ENCODE assay signal across 8 cellular contexts in the genomic region with DNA sequence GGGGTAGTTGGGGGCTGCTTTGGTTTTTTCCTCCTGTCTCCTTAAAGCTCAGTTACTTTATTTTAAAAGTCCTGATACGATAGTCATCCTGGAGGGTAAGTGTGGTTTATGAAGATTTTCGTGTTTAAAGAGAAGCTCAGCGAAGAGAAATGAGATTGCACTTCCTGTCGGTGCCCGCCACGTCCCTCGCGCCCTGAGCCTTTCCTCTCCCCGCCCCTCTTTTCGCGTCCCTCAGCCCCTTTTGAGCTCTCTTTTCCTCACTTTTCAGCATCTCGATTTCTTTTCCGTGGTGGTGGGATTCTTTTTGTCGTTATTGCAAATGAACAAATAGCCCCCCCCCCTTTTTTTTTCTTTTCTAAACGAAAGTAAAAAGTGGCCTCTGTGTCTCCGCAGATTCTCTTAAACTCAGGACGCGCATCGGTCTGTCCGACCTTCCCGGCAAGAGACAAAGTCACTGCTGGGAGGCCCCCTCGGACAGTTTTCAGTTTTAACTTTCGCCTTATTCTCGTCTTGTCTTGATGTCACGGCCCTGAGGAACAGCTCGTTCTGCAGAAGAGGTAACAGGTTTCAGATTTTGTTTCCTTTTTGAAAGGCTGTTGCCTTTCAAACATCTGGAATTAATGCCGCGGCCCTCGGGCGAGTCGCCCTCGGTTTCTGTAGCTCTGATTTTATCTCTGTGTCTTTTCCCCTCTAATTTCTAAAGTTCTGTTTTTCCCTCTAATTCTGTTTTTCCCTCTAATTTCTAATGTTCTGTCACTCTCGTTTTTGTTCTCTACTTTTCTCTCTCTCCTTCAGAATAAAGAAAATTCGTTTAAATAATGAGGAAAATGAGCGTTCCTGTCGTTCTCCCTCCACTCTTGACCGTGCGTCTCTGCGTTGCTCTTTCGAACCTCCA. TPM values are rescaled to one million over a fixed set of nuclear protein-coding genes. Genes with fewer than 3 reads are reported as not detected.
DNase-seq lines count a peak whose midpoint lies in the region; ATAC-seq and TF ChIP-seq lines count a peak whose summit lies in the region.

No MANE protein-coding gene starts in this region.

- H3K27me3 Mint-ChIP-seq in MCF 10A (ENCODE audit: insufficient read depth, unreplicated experiment), result peaks cover 23% of the 10 kb centered on the region

- H3K27me3 ChIP-seq in mammary epithelial cell (ENCODE audit: insufficient read depth, low read length) (peaks cover 90% of the 10 kb centered on the region), SJSA1 (replicated peaks) (peaks cover 3% of the 10 kb centered on the region; the same call in 1 of the 2 replicates), iPS-18a (ENCODE audit: control insufficient read depth, insufficient read depth, low read length) (peaks cover 100% of the 10 kb centered on the region), transverse colon (peaks cover 100% of the 10 kb centered on the region)

- no peak overlapping the region for H3K4me2 ChIP-seq in mammary epithelial cell (ENCODE audit: insufficient read depth, low read depth, low read length)

- H3K27ac ChIP-seq in mammary epithelial cell (ENCODE audit: insufficient read depth, low read depth, low read length) (no peak overlapping the region), SJSA1 (peak overlapping the region; percentile 80), iPS-18a (ENCODE audit: low read length) (no peak overlapping the region), transverse colon (no peak overlapping the region)

- ATAC-seq in GM18861 (IDR thresholded peaks at IDR 0.05; ENCODE audit: unreplicated experiment) (no peak), GM18502 (IDR thresholded peaks at IDR 0.05; ENCODE audit: poor library complexity, unreplicated experiment) (no peak)

- peaks cover 14% of the 10 kb centered on the region for H3K4me1 ChIP-seq in mammary epithelial cell (ENCODE audit: insufficient read depth, low read length)
- peaks cover 11% of the 10 kb centered on the region for H3K4me1 ChIP-seq in SJSA1 (replicated peaks)
- peaks cover 23% of the 10 kb centered on the region for H3K4me1 ChIP-seq in iPS-18a (ENCODE audit: control insufficient read depth, low read depth, low read length)
- peaks cover 16 to 68% (median 44%) of the 10 kb centered on the region in 4 donors for H3K4me1 ChIP-seq in transverse colon

- POLR2A ChIA-PET in MCF 10A (lab: Yijun Ruan, JAX), result interaction anchor here (0.6 kb wide), 1 partner anchor 1359 kb away, joined by 3 read pairs; no protein-coding TSS in a partner anchor

- peak overlapping the region; percentile 20 for H3K4me3 Mint-ChIP-seq in MCF 10A (ENCODE audit: unreplicated experiment)

- H3K36me3 Mint-ChIP-seq in MCF 10A (ENCODE audit: insufficient read depth, unreplicated experiment), result no peaks in the 10 kb centered on the region

- CTCF ChIA-PET in MCF 10A (lab: Yijun Ruan, JAX) (interaction anchor here (0.6 to 0.8 kb wide), 3 partner anchors 14 to 768 kb away, joined by 3 to 4 read pairs (median 3); no protein-coding TSS in a partner anchor), mammary epithelial cell (lab: Charles Lee; ENCODE audit: low non-redundant PET) (no interaction called here)

- BruUV-seq in MCF 10A (replicated peaks; lab: Mats Ljungman, UMichigan) (no TSS peak), mammary epithelial cell (replicated peaks; lab: Mats Ljungman, UMichigan) (no TSS peak)

- no peak overlapping the region for H3K4me3 ChIP-seq in mammary epithelial cell (replicated peaks in 1 of 3; ENCODE audit: insufficient read depth in 1 of 3, low read depth in 2 of 3, low read length in 3 of 3)
- H3K4me3 ChIP-seq in SJSA1, result peak overlapping the region; percentile 57
- peak overlapping the region; percentile 14 for H3K4me3 ChIP-seq in iPS-18a (ENCODE audit: low read length)
- peak overlapping the region in 3 of 4 donors; percentile 3 to 50 (median 31) for H3K4me3 ChIP-seq in transverse colon

- H3K4me1 Mint-ChIP-seq in MCF 10A (ENCODE audit: insufficient read depth, unreplicated experiment), result no peaks in the 10 kb centered on the region

- TF ChIP-seq POLR2A in transverse colon (IDR thresholded peaks at IDR 0.05), result no peak

- DNase-seq in MCF 10A (ENCODE audit: unreplicated experiment) (no peak), mammary epithelial cell (no peak), SJSA1 (ENCODE audit: low read depth in 1 of 2, low spot score in 2 of 2) (peak in 1 of 2 experiments; percentile 67), transverse colon (no peak), D341Med (ENCODE audit: low spot score) (no peak)

- no peak overlapping the region for H2AFZ ChIP-seq in mammary epithelial cell (ENCODE audit: low read depth, low read length)

- no peaks in the 10 kb centered on the region for H4K20me1 ChIP-seq in mammary epithelial cell (ENCODE audit: insufficient read depth, low read length)

- peaks cover 13% of the 10 kb centered on the region for H3K9me3 Mint-ChIP-seq in MCF 10A (ENCODE audit: unreplicated experiment)

- dilution Hi-C loops in mammary epithelial cell (cut with HindIII; ENCODE audit: low sequenced_read_pairs), result no loop called here

- in situ Hi-C loops in mammary epithelial cell (cut with MboI; ENCODE audit: low sequenced_read_pairs in 2 of 2), result no loop called here
- in situ Hi-C loops in transverse colon (cut with MboI; ENCODE audit: low pct_ligation_motif_present in 1 of 4, low pct_unique_long_range_greater_than_20kb in 1 of 4, low sequenced_read_pairs in 3 of 4), result no loop called here

- WGBS in mammary epithelial cell (ENCODE audit: low coverage, missing lambda C conversion rate), result 13% methylated on average over 24 of the region's 40 CpGs
- WGBS in transverse colon (ENCODE audit: low coverage in 1 of 2), 2 donors, result 4 to 12% methylated on average over 29 to 40 of the region's 40 CpGs

- H3K9ac ChIP-seq in mammary epithelial cell (ENCODE audit: insufficient read depth, low read length) (no peak overlapping the region), iPS-18a (ENCODE audit: low read length) (no peak overlapping the region)

- H3K9me3 ChIP-seq in mammary epithelial cell (replicated peaks; ENCODE audit: insufficient read depth, low read length) (no peaks in the 10 kb centered on the region), SJSA1 (replicated peaks) (peaks cover 8% of the 10 kb centered on the region; the same call in 1 of the 2 replicates), iPS-18a (ENCODE audit: control insufficient read depth, low read depth, low read length) (no peaks in the 10 kb centered on the region), transverse colon (no peaks in the 10 kb centered on the region)

- intact Hi-C loops in MCF 10A (cut with micrococcal nuclease) (no loop called here), mammary epithelial cell (cut with micrococcal nuclease) (no loop called here), transverse colon (cut with DNase I; ENCODE audit: low total_unique reads) (no loop called here)

- no peak overlapping the region for H3K27ac Mint-ChIP-seq in MCF 10A (ENCODE audit: low read depth, unreplicated experiment)

- no peaks in the 10 kb centered on the region for H3K79me2 ChIP-seq in mammary epithelial cell (ENCODE audit: insufficient read depth, low read length)

- TF ChIP-seq CTCF in MCF 10A (IDR thresholded peaks at IDR 0.05; ENCODE audit: unreplicated experiment), result no peak
- TF ChIP-seq CTCF in mammary epithelial cell (conservative IDR thresholded peaks at IDR 0.05 in 1 of 2, IDR thresholded peaks at IDR 0.05 in 1 of 2; ENCODE audit: extremely low read depth in 1 of 2, insufficient read depth in 1 of 2, low read depth in 1 of 2, low read length in 2 of 2), result no peak
- no peak for TF ChIP-seq CTCF in transverse colon (IDR thresholded peaks at IDR 0.05)

- no peaks in the 10 kb centered on the region for H3K36me3 ChIP-seq in mammary epithelial cell (ENCODE audit: insufficient read depth, low read length)
- peaks cover 26% of the 10 kb centered on the region for H3K36me3 ChIP-seq in SJSA1
- H3K36me3 ChIP-seq in iPS-18a (ENCODE audit: control insufficient read depth, low read depth, low read length), result no peaks in the 10 kb centered on the region
- no peaks in the 10 kb centered on the region for H3K36me3 ChIP-seq in transverse colon

- no peak for TF ChIP-seq EP300 in transverse colon (IDR thresholded peaks at IDR 0.05; ENCODE audit: low read depth)

RNA-seq across cellular contexts. Expression of gene DMRTA2, which starts 1.0 kb away (rescaled TPM):
- total RNA-seq in MCF 10A (2022) (not detected in 2 replicates), mammary epithelial cell (under 1 TPM in 1 of 2 donors, not detected in 1; under 0.01 TPM), transverse colon (not detected)
- polyA plus RNA-seq in mammary epithelial cell, result not detected
- not detected for polyA minus RNA-seq in mammary epithelial cell
- 15.0 and 16.3 TPM in 2 replicates for total RNA-seq in SJSA1 (2014; rRNA removed; shearing (Covaris generic))

Comparison
In these comparisons a context has a peak if more than half of its experiments do, and no peak if none do; other contexts are left out.
1. H3K4me3 ChIP-seq: peak in SJSA1 (single experiment), iPS-18a (single experiment) and transverse colon (3 of 4); none in mammary epithelial cell (0 of 3).
2. RNA of gene DMRTA2, which starts 1.0 kb away (total RNA-seq): 15.0 to 16.3 TPM in SJSA1; not detected in MCF 10A, under 0.01 TPM in mammary epithelial cell and not detected in transverse colon; every median in the first group is over 10 times any median in the second.